In the genomic region with DNA sequence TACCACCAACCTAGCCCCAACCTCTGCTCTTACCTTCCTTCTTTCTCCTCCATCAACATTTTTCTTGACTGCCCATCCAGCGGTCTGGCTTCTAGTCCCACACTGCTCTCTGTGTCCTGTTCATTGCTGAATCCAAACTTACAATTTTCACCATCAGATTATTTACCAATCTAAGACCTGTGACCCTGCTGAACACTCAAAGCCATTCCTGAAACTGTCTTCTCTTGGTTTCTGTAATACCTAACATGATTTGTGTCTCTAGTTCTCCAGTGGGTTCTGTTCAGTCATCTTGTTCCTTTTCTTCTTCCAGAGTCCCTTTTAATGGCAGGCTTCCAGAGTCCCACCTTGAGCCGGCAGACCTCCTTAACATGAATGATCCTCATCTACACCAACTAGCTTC, we compare ENCODE assay signal across 15 cellular contexts. TPM values are rescaled to one million over a fixed set of nuclear protein-coding genes. Genes with fewer than 3 reads are reported as not detected.
DNase-seq lines count a peak whose midpoint lies in the region; ATAC-seq, FAIRE-seq and TF ChIP-seq lines count a peak whose summit lies in the region.
"Had no signal": no experiment of that assay in that cellular context is flagged by ENCODE, and none has a peak within 500 bp of the region (broad histone marks: within the 10 kb centered on the region; RNA-seq: fewer than 3 reads in every experiment).

No MANE protein-coding gene starts in this region.

- no peak overlapping the region for H3K27ac ChIP-seq in astrocyte (ENCODE audit: low read depth, low read length)

- no peak overlapping the region for H3K4me2 ChIP-seq in astrocyte (ENCODE audit: low read length)

- H3K36me3 Mint-ChIP-seq in activated T-cell treated with anti-CD3 and anti-CD28 coated beads, Interleukin-2, amount 50 U/mL, for 4 hours (ENCODE audit: insufficient read depth) = peaks cover 10% of the 10 kb centered on the region
- no peaks in the 10 kb centered on the region for H3K36me3 Mint-ChIP-seq in astrocyte (ENCODE audit: low read depth, unreplicated experiment)
- no peaks in the 10 kb centered on the region for H3K36me3 Mint-ChIP-seq in CD14-positive monocyte

- no peak for FAIRE-seq in astrocyte (lab: Jason Lieb, UNC)
- FAIRE-seq: A204.1, TTC549 had no signal

- ATAC-seq in activated T-cell treated with anti-CD3 and anti-CD28 coated beads, Interleukin-2, amount 50 U/mL, for 4 hours = no peak
- ATAC-seq in HG02938 (IDR thresholded peaks at IDR 0.05; ENCODE audit: unreplicated experiment) = peak; percentile 48
- ATAC-seq in stimulated activated naive CD8-positive, alpha-beta T cell treated with anti-CD3 and anti-CD28 coated beads, Interleukin-15, amount 100 ng/mL, for 72 hours = no peak
- no peak for ATAC-seq in SK-N-SH treated with all-trans-retinoic acid at 6 μM for 48 hours
- ATAC-seq in omental fat pad (ENCODE audit: low FRiP score) = no peak

- no peaks in the 10 kb centered on the region for H3K27me3 ChIP-seq in astrocyte (ENCODE audit: insufficient read depth, low read length)

- intact Hi-C loops in CD14-positive monocyte (cut with micrococcal nuclease) = no loop called here

- peaks cover 12% of the 10 kb centered on the region for H3K9me3 Mint-ChIP-seq in activated T-cell treated with anti-CD3 and anti-CD28 coated beads, Interleukin-2, amount 50 U/mL, for 4 hours
- H3K9me3 Mint-ChIP-seq in astrocyte (ENCODE audit: unreplicated experiment) (no peaks in the 10 kb centered on the region), CD14-positive monocyte (peaks cover 2 to 11% (median 4%) of the 10 kb centered on the region in 7 donors)
- peaks cover 23 to 31% of the 10 kb centered on the region in 2 donors for H3K9me3 Mint-ChIP-seq in stimulated activated naive CD8-positive, alpha-beta T cell treated with anti-CD3 and anti-CD28 coated beads, Interleukin-15, amount 100 ng/mL, for 72 hours

- peaks cover 57% of the 10 kb centered on the region for H3K4me1 Mint-ChIP-seq in activated T-cell treated with anti-CD3 and anti-CD28 coated beads, Interleukin-2, amount 50 U/mL, for 4 hours (ENCODE audit: low read depth)
- H3K4me1 Mint-ChIP-seq in astrocyte (ENCODE audit: low read depth, unreplicated experiment) (peaks cover 40% of the 10 kb centered on the region), CD14-positive monocyte (no peaks in the 10 kb centered on the region)
- peaks cover 62% of the 10 kb centered on the region for H3K4me1 Mint-ChIP-seq in stimulated activated naive CD8-positive, alpha-beta T cell treated with anti-CD3 and anti-CD28 coated beads, Interleukin-15, amount 100 ng/mL, for 72 hours

- H3K4me3 Mint-ChIP-seq in activated T-cell treated with anti-CD3 and anti-CD28 coated beads, Interleukin-2, amount 50 U/mL, for 4 hours = peak overlapping the region; percentile 0
- H3K4me3 Mint-ChIP-seq in astrocyte (ENCODE audit: unreplicated experiment) = peak overlapping the region; percentile 82
- H3K4me3 Mint-ChIP-seq in stimulated activated naive CD8-positive, alpha-beta T cell treated with anti-CD3 and anti-CD28 coated beads, Interleukin-15, amount 100 ng/mL, for 72 hours = peak overlapping the region; percentile 15 to 73
- no peak overlapping the region for H3K4me3 Mint-ChIP-seq in CD14-positive monocyte
- H3K4me3 Mint-ChIP-seq: brain had no signal

- H3K79me2 ChIP-seq in astrocyte (ENCODE audit: insufficient read depth, low read length) = peaks cover 99% of the 10 kb centered on the region

- no peak overlapping the region for H2AFZ ChIP-seq in astrocyte (ENCODE audit: low read depth, low read length)

- H3K27me3 Mint-ChIP-seq in activated T-cell treated with anti-CD3 and anti-CD28 coated beads, Interleukin-2, amount 50 U/mL, for 4 hours (ENCODE audit: low read depth) = no peaks in the 10 kb centered on the region
- H3K27me3 Mint-ChIP-seq in astrocyte (ENCODE audit: low read depth, unreplicated experiment) (no peaks in the 10 kb centered on the region), CD14-positive monocyte (ENCODE audit: low read depth in 3 of 3) (peaks cover 4 to 12% (median 9%) of the 10 kb centered on the region in 3 donors)
- no peaks in the 10 kb centered on the region for H3K27me3 Mint-ChIP-seq in stimulated activated naive CD8-positive, alpha-beta T cell treated with anti-CD3 and anti-CD28 coated beads, Interleukin-15, amount 100 ng/mL, for 72 hours

- H3K36me3 ChIP-seq in astrocyte (ENCODE audit: insufficient read depth, low read length) = no peaks in the 10 kb centered on the region

- H4K20me1 ChIP-seq in astrocyte (ENCODE audit: insufficient read depth, low read length) = peaks cover 19% of the 10 kb centered on the region

- no peak overlapping the region for H3K9ac ChIP-seq in astrocyte (ENCODE audit: low read length)

- TF ChIP-seq CTCF in astrocyte (IDR thresholded peaks at IDR 0.05; ENCODE audit: insufficient read depth, low read depth, low read length) (no peak), CD14-positive monocyte (IDR thresholded peaks at IDR 0.05) (no peak), omental fat pad (IDR thresholded peaks at IDR 0.05) (no peak)

- no peak overlapping the region for H3K4me3 ChIP-seq in astrocyte (ENCODE audit: insufficient read depth, low read depth, low read length)

- no peaks in the 10 kb centered on the region for H3K9me3 ChIP-seq in astrocyte (ENCODE audit: insufficient read depth, low read depth, low read length)

- DNase-seq in activated T-cell treated with anti-CD3 and anti-CD28 coated beads, Interleukin-2, amount 50 U/mL, for 4 hours = no peak
- no peak for DNase-seq in activated T-cell treated with anti-CD3 and anti-CD28 coated beads, Interleukin-2, amount 50 U/mL, for 48 hours
- DNase-seq in astrocyte (ENCODE audit: low read depth) = no peak
- DNase-seq in stimulated activated naive CD8-positive, alpha-beta T cell treated with anti-CD3 and anti-CD28 coated beads, Interleukin-15, amount 100 ng/mL, for 72 hours = no peak
- DNase-seq in CD14-positive monocyte (ENCODE audit: low spot score) = no peak
- no peak for DNase-seq in omental fat pad (ENCODE audit: low spot score)
- DNase-seq: activated CD8-positive, alpha-beta memory T cell treated with anti-CD3 and anti-CD28 coated beads, Interleukin-2, amount 50 U/mL, for 4 hours; DMS153; mesenchymal stem cell; stimulated activated CD4-positive, alpha-beta T cell treated with anti-CD3 and anti-CD28 coated beads, Interleukin-4, amount 100 ng/mL, for 4 hours had no signal

- H3K4me1 ChIP-seq in astrocyte (ENCODE audit: insufficient read depth, low read length) = peaks cover 6% of the 10 kb centered on the region

- H3K27ac Mint-ChIP-seq in astrocyte (ENCODE audit: unreplicated experiment) = peak overlapping the region; percentile 95
- peak overlapping the region in 1 of 2 donors; percentile 98 for H3K27ac Mint-ChIP-seq in stimulated activated naive CD8-positive, alpha-beta T cell treated with anti-CD3 and anti-CD28 coated beads, Interleukin-15, amount 100 ng/mL, for 72 hours
- no peak overlapping the region for H3K27ac Mint-ChIP-seq in CD14-positive monocyte
- H3K27ac Mint-ChIP-seq: brain had no signal

TF ChIP-seq in SK-N-SH treated with all-trans-retinoic acid at 6 μM for 48 hours, 23 proteins besides CTCF, POLR2A, EP300 and RAD21:
- TF ChIP-seq BACH2 (CRISPR knock-in tag; IDR thresholded peaks at IDR 0.05; ENCODE audit: borderline replicate concordance) = no peak
- no peak for TF ChIP-seq RARB (CRISPR knock-in tag; IDR thresholded peaks at IDR 0.05)
- no peak for TF ChIP-seq CREB5 (CRISPR knock-in tag; IDR thresholded peaks at IDR 0.05; ENCODE audit: low read depth)
- TF ChIP-seq, protein P1, sequence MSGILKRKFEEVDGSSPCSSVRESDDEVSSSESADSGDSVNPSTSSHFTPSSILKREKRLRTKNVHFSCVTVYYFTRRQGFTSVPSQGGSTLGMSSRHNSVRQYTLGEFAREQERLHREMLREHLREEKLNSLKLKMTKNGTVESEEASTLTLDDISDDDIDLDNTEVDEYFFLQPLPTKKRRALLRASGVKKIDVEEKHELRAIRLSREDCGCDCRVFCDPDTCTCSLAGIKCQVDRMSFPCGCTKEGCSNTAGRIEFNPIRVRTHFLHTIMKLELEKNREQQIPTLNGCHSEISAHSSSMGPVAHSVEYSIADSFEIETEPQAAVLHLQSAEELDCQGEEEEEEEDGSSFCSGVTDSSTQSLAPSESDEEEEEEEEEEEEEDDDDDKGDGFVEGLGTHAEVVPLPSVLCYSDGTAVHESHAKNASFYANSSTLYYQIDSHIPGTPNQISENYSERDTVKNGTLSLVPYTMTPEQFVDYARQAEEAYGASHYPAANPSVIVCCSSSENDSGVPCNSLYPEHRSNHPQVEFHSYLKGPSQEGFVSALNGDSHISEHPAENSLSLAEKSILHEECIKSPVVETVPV (CRISPR knock-in tag; IDR thresholded peaks at IDR 0.05) = no peak
- no peak for TF ChIP-seq ZNF8 (CRISPR knock-in tag; IDR thresholded peaks at IDR 0.05)
- no peak for TF ChIP-seq ZNF70 (CRISPR knock-in tag; IDR thresholded peaks at IDR 0.05)

RNA-seq across cellular contexts. Expression of gene RRAS2, which starts 24.1 kb away (rescaled TPM):
- 10 to 100 TPM; 49.2 to 56.9 (median 53.8) TPM for total RNA-seq in activated T-cell treated with anti-CD3 and anti-CD28 coated beads, Interleukin-2, amount 50 U/mL, for 4 hours
- total RNA-seq in astrocyte (120 and 150 TPM in 2 replicates), omental fat pad (10 to 100 TPM; 33.9 to 80.3 (median 70.7) TPM)
- under 1 TPM in 1 of 2 donors, not detected in 1; 0.19 TPM for polyA plus RNA-seq in CD14-positive monocyte

Comparison
In these comparisons a context has a peak if more than half of its experiments do, and no peak if none do; other contexts are left out.
1. H3K4me3 Mint-ChIP-seq: peak in activated T-cell treated with anti-CD3 and anti-CD28 coated beads, Interleukin-2, amount 50 U/mL, for 4 hours (single experiment), astrocyte (single experiment) and stimulated activated naive CD8-positive, alpha-beta T cell treated with anti-CD3 and anti-CD28 coated beads, Interleukin-15, amount 100 ng/mL, for 72 hours (2 of 2); none in CD14-positive monocyte (0 of 2).